Comparison of ENCODE assay signal across 9 cellular contexts in the genomic region with DNA sequence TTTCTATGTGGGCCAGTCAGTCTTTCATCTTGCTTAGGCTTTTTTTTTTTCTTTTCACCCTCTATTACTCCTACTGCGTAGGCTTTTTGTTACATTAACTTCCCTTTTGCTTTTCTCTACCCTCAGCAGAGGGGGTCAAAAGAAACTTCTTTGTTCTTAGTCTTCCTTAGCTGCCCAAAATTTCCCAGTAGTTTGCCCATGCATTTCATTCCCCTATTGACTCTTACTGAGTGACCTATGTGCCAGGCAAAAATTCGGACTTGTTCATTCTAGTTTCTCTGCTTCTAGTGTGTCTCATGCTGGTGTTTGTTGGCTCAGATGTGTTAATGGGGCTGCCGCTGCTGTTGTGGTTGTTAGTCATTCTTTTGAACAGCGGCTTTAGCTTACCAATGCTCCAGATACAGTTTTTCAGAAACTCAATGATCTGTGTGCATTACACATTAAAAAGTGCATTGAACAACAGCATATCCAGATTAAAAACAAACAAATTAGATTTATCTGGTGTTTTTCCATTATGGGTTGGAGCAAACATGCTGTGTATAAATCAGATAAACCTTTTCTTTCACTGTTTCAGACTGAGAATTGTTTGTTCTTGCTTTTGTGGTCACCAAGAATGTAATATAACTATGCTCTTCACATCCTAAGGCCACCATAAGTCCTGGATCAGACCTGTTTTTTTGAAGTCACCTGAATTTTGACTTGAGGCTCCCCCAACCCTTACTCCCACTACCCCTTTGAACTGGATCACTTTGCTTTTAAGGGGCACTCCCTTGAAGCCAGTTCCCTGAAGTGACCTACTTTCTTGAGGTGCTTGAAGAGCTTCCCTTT. TPM values are rescaled to one million over a fixed set of nuclear protein-coding genes. Genes with fewer than 3 reads are reported as not detected.
DNase-seq lines count a peak whose midpoint lies in the region; ATAC-seq and TF ChIP-seq lines count a peak whose summit lies in the region.
"Had no signal": no experiment of that assay in that cellular context is flagged by ENCODE, and none has a peak within 500 bp of the region (broad histone marks: within the 10 kb centered on the region; RNA-seq: fewer than 3 reads in every experiment).

No MANE protein-coding gene starts in this region.

- no peaks in the 10 kb centered on the region for H3K9me3 Mint-ChIP-seq in chondrocyte (ENCODE audit: low read depth)

- in situ Hi-C loops in KBM-7 (cut with MboI; ENCODE audit: low pct_unique_long_range_greater_than_20kb, low sequenced_read_pairs) = no loop called here

- no peak for ATAC-seq in HG02840 (IDR thresholded peaks at IDR 0.05; ENCODE audit: low FRiP score, unreplicated experiment)

- TF ChIP-seq CTCF in chondrocyte (IDR thresholded peaks at IDR 0.05) = no peak

- H3K4me1 Mint-ChIP-seq in chondrocyte (ENCODE audit: low read depth) = peaks cover 35% of the 10 kb centered on the region

- H3K27ac Mint-ChIP-seq in chondrocyte (ENCODE audit: unreplicated experiment) = peak overlapping the region; percentile 28

- DNase-seq in Daoy (ENCODE audit: low read depth) = peak; percentile 56
- DNase-seq in KBM-7 = peak; percentile 51
- no peak for DNase-seq in chondrocyte (ENCODE audit: low spot score)
- DNase-seq in myocyte (ENCODE audit: low read depth) = peak; percentile 67
- no peak for DNase-seq in UCSD-AML1 (lab: John Stamatoyannopoulos, UW; ENCODE audit: unreplicated experiment)
- DNase-seq in NCI-H2107 treated with DMSO at 0.1 percent for 48 hours (lab: John Stamatoyannopoulos, UW; ENCODE audit: unreplicated experiment) = no peak
- no peak for DNase-seq in activated effector memory CD4-positive, alpha-beta T cell treated with anti-CD3 and anti-CD28 coated beads, Interleukin-2, amount 50 U/mL, for 16 hours
- DNase-seq: NCI-H1417 treated with DMSO at 0.1 percent for 48 hours had no signal

- no peaks in the 10 kb centered on the region for H3K36me3 Mint-ChIP-seq in chondrocyte (ENCODE audit: low read depth)

- H3K27me3 Mint-ChIP-seq in chondrocyte (ENCODE audit: low read depth) = no peaks in the 10 kb centered on the region

- no peak overlapping the region for H3K4me3 Mint-ChIP-seq in chondrocyte (ENCODE audit: unreplicated experiment)

RNA-seq across cellular contexts. Expression of gene PDE8A, which starts 43.1 kb away (rescaled TPM):
- total RNA-seq in Daoy (2014; rRNA removed; shearing (Covaris generic)) = 3.7 and 4.9 TPM in 2 replicates
- total RNA-seq in chondrocyte (21.1 to 23.8 TPM (median 22.7 TPM) in 3 replicates), myocyte (6.8 and 18.4 TPM in 2 replicates)
- 5.3 TPM for polyA plus RNA-seq in myocyte (2012)

Comparison
In these comparisons a context has a peak if more than half of its experiments do, and no peak if none do; other contexts are left out.
1. DNase-seq: peak in Daoy (single experiment), KBM-7 (single experiment) and myocyte (single experiment); none in chondrocyte (single experiment), UCSD-AML1 (single experiment), NCI-H2107 treated with DMSO at 0.1 percent for 48 hours (single experiment) and activated effector memory CD4-positive, alpha-beta T cell treated with anti-CD3 and anti-CD28 coated beads, Interleukin-2, amount 50 U/mL, for 16 hours (single experiment).